In the genomic region with DNA sequence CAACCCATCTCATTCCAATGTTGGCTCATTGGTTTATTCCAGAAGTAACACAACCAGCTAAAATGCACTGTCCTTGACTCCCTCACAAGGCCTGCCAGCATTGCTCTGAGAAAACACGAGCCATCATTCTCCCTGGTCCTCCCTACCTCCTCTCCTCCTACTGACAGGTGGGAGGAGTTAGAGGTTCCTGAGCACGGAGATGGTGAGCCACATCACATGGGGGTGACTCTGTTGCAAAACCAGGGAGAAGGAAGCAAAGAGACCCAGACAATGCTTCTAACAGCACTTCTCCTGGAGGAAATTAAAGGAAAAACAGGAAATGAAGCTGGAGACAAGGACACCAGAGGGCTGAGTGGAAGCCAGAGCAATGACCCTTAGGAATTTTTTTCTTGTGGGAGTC, we compare ENCODE assay signal across 31 cellular contexts.
"Had no signal": no experiment of that assay in that cellular context is flagged by ENCODE, and none has a peak within 500 bp of the region (broad histone marks: within the 10 kb centered on the region; RNA-seq: fewer than 3 reads in every experiment).

No MANE protein-coding gene starts in this region.

- H3K9me3 Mint-ChIP-seq: activated CD4-positive, alpha-beta memory T cell treated with anti-CD3 and anti-CD28 coated beads for 36 hours; activated naive CD8-positive, alpha-beta T cell treated with anti-CD3 and anti-CD28 coated beads, Interleukin-2, amount 10 ng/mL, durations not matched to agents 7 days and 5 days; activated T-helper 1 cell treated with anti-CD3 and anti-CD28 coated beads, Interleukin-12 subunit alpha, Interleukin-12 subunit beta, Interleukin-2, Interleukin-4 antibody, amounts not matched to agents 30 ng/mL and 10 ng/mL and 1 ng/mL, durations not matched to agents 14 hours and 24 hours and 36 hours had no signal

- FAIRE-seq: astrocyte, colon, frontal cortex had no signal

- H3K4me3 Mint-ChIP-seq: activated CD4-positive, alpha-beta memory T cell treated with anti-CD3 and anti-CD28 coated beads for 36 hours; activated CD4-positive, alpha-beta T cell treated with anti-CD3 and anti-CD28 coated beads for 36 hours; activated CD4-positive, alpha-beta T cell treated with anti-CD3 and anti-CD28 coated beads, Interleukin-2, amount 10 ng/mL, durations not matched to agents 24 days and 14 days; activated CD8-positive, alpha-beta memory T cell treated with anti-CD3 and anti-CD28 coated beads, Interleukin-2, amount 10 ng/mL, durations not matched to agents 7 days and 5 days; activated CD8-positive, alpha-beta T cell treated with anti-CD3 and anti-CD28 coated beads, Interleukin-2, amount 10 ng/mL, durations not matched to agents 7 days and 5 days; activated naive CD4-positive, alpha-beta T cell treated with anti-CD3 and anti-CD28 coated beads, Interleukin-2, amount 10 ng/mL, durations not matched to agents 7 days and 5 days; activated naive CD8-positive, alpha-beta T cell treated with anti-CD3 and anti-CD28 coated beads, Interleukin-2, amount 10 ng/mL, durations not matched to agents 7 days and 5 days; activated T-helper 1 cell treated with anti-CD3 and anti-CD28 coated beads, Interleukin-12 subunit alpha, Interleukin-12 subunit beta, Interleukin-2, Interleukin-4 antibody, amounts not matched to agents 30 ng/mL and 10 ng/mL and 1 ng/mL, durations not matched to agents 14 hours and 24 hours and 36 hours; effector memory CD8-positive, alpha-beta T cell had no signal

- H3K27me3 Mint-ChIP-seq: activated CD4-positive, alpha-beta memory T cell treated with anti-CD3 and anti-CD28 coated beads for 36 hours; activated CD4-positive, alpha-beta T cell treated with anti-CD3 and anti-CD28 coated beads for 36 hours; activated CD4-positive, alpha-beta T cell treated with anti-CD3 and anti-CD28 coated beads, Interleukin-2, amount 10 ng/mL, durations not matched to agents 24 days and 14 days; activated CD8-positive, alpha-beta memory T cell treated with anti-CD3 and anti-CD28 coated beads, Interleukin-2, amount 10 ng/mL, durations not matched to agents 7 days and 5 days; activated naive CD4-positive, alpha-beta T cell treated with anti-CD3 and anti-CD28 coated beads, Interleukin-2, amount 10 ng/mL, durations not matched to agents 7 days and 5 days; activated naive CD8-positive, alpha-beta T cell treated with anti-CD3 and anti-CD28 coated beads, Interleukin-2, amount 10 ng/mL, durations not matched to agents 7 days and 5 days; effector memory CD8-positive, alpha-beta T cell had no signal

- H3K36me3 ChIP-seq: brain microvascular endothelial cell, esophagus squamous epithelium had no signal

- H3K4me1 Mint-ChIP-seq: activated CD4-positive, alpha-beta T cell treated with anti-CD3 and anti-CD28 coated beads for 36 hours; activated CD4-positive, alpha-beta T cell treated with anti-CD3 and anti-CD28 coated beads, Interleukin-2, amount 10 ng/mL, durations not matched to agents 24 days and 14 days had no signal

- H3K27ac Mint-ChIP-seq: activated CD4-positive, alpha-beta memory T cell treated with anti-CD3 and anti-CD28 coated beads for 36 hours; activated CD4-positive, alpha-beta T cell treated with anti-CD3 and anti-CD28 coated beads for 36 hours; activated CD4-positive, alpha-beta T cell treated with anti-CD3 and anti-CD28 coated beads, Interleukin-2, amount 10 ng/mL, durations not matched to agents 24 days and 14 days; activated CD8-positive, alpha-beta memory T cell treated with anti-CD3 and anti-CD28 coated beads, Interleukin-2, amount 10 ng/mL, durations not matched to agents 7 days and 5 days; activated CD8-positive, alpha-beta T cell treated with anti-CD3 and anti-CD28 coated beads, Interleukin-2, amount 10 ng/mL, durations not matched to agents 7 days and 5 days; activated naive CD4-positive, alpha-beta T cell treated with anti-CD3 and anti-CD28 coated beads, Interleukin-2, amount 10 ng/mL, durations not matched to agents 7 days and 5 days; activated naive CD4-positive, alpha-beta T cell treated with anti-CD3 and anti-CD28 coated beads, Interleukin-2, amount 50 U/mL, for 72 hours; activated naive CD8-positive, alpha-beta T cell treated with anti-CD3 and anti-CD28 coated beads, Interleukin-2, amount 10 ng/mL, durations not matched to agents 7 days and 5 days; activated T-helper 1 cell treated with anti-CD3 and anti-CD28 coated beads, Interleukin-12 subunit alpha, Interleukin-12 subunit beta, Interleukin-2, Interleukin-4 antibody, amounts not matched to agents 30 ng/mL and 10 ng/mL and 1 ng/mL, durations not matched to agents 14 hours and 24 hours and 36 hours; effector memory CD8-positive, alpha-beta T cell had no signal

- H3K36me3 Mint-ChIP-seq: activated CD4-positive, alpha-beta memory T cell treated with anti-CD3 and anti-CD28 coated beads for 36 hours; activated CD8-positive, alpha-beta memory T cell treated with anti-CD3 and anti-CD28 coated beads, Interleukin-2, amount 10 ng/mL, durations not matched to agents 7 days and 5 days; activated naive CD4-positive, alpha-beta T cell treated with anti-CD3 and anti-CD28 coated beads, Interleukin-2, amount 50 U/mL, for 72 hours; activated naive CD8-positive, alpha-beta T cell treated with anti-CD3 and anti-CD28 coated beads, Interleukin-2, amount 10 ng/mL, durations not matched to agents 7 days and 5 days had no signal

- H3K27me3 ChIP-seq: brain microvascular endothelial cell had no signal

- H3K9me3 ChIP-seq: esophagus squamous epithelium had no signal

- ATAC-seq: activated CD4-positive, alpha-beta T cell treated with anti-CD3 and anti-CD28 coated beads for 36 hours; activated CD8-positive, alpha-beta memory T cell treated with anti-CD3 and anti-CD28 coated beads, Interleukin-2, amount 10 ng/mL, durations not matched to agents 7 days and 5 days; activated CD8-positive, alpha-beta T cell treated with anti-CD3 and anti-CD28 coated beads, Interleukin-2, amount 10 ng/mL, durations not matched to agents 7 days and 5 days; activated naive CD4-positive, alpha-beta T cell treated with anti-CD3 and anti-CD28 coated beads, Interleukin-2, amount 50 U/mL, for 72 hours; effector memory CD8-positive, alpha-beta T cell had no signal

- H3K4me1 ChIP-seq: esophagus squamous epithelium had no signal

- DNase-seq: activated CD4-positive, alpha-beta memory T cell treated with anti-CD3 and anti-CD28 coated beads for 36 hours; activated CD4-positive, alpha-beta T cell treated with anti-CD3 and anti-CD28 coated beads for 36 hours; activated CD4-positive, alpha-beta T cell treated with anti-CD3 and anti-CD28 coated beads, Interleukin-2, amount 10 ng/mL, durations not matched to agents 24 days and 14 days; activated CD4-positive, CD25-positive, alpha-beta regulatory T cell; activated CD4-positive, CD25-positive, alpha-beta regulatory T cell treated with anti-CD3 and anti-CD28 coated beads, Interleukin-2, amount 50 U/mL, for 72 hours; activated CD8-positive, alpha-beta memory T cell treated with anti-CD3 and anti-CD28 coated beads, Interleukin-2, amount 10 ng/mL, durations not matched to agents 7 days and 5 days; activated CD8-positive, alpha-beta memory T cell treated with anti-CD3 and anti-CD28 coated beads, Interleukin-2, amount 50 U/mL, for 4 hours; activated CD8-positive, alpha-beta T cell treated with anti-CD3 and anti-CD28 coated beads, Interleukin-2, amount 10 ng/mL, durations not matched to agents 7 days and 5 days; activated gamma-delta T cell; activated naive CD4-positive, alpha-beta T cell; activated naive CD4-positive, alpha-beta T cell treated with anti-CD3 and anti-CD28 coated beads, Interleukin-2, amount 10 ng/mL, durations not matched to agents 7 days and 5 days; activated naive CD8-positive, alpha-beta T cell treated with anti-CD3 and anti-CD28 coated beads, Interleukin-2, amount 10 ng/mL, durations not matched to agents 7 days and 5 days; activated T-cell treated with anti-CD3 and anti-CD28 coated beads, Interleukin-2, amount 50 U/mL, for 1 hour; activated T-cell treated with anti-CD3 and anti-CD28 coated beads, Interleukin-2, amount 50 U/mL, for 48 hours; amniotic stem cell; anterior cingulate cortex; brain microvascular endothelial cell; caudate nucleus; cortex of kidney; dermis blood vessel endothelial cell; effector CD4-positive, alpha-beta T cell; effector memory CD8-positive, alpha-beta T cell; esophagus squamous epithelium; foreskin fibroblast; T-helper 2 cell had no signal

- H3K4me3 ChIP-seq: esophagus squamous epithelium had no signal

- H3K27ac ChIP-seq: brain microvascular endothelial cell, epithelial cell of prostate, esophagus squamous epithelium had no signal
